Comparison of ENCODE assay signal across 29 cellular contexts in genomic region chr17:76407509-76407908, GRCh38. TPM values are rescaled to one million over a fixed set of nuclear protein-coding genes. Genes with fewer than 3 reads are reported as not detected.
"Had no signal": no experiment of that assay in that cellular context is flagged by ENCODE, and none has a peak within 500 bp of the region (broad histone marks: within the 10 kb centered on the region; RNA-seq: fewer than 3 reads in every experiment).

No MANE protein-coding gene starts in this region.

- H3K27me3 Mint-ChIP-seq: activated CD4-positive, alpha-beta memory T cell treated with anti-CD3 and anti-CD28 coated beads for 36 hours; activated naive CD8-positive, alpha-beta T cell treated with anti-CD3 and anti-CD28 coated beads, Interleukin-2, amount 50 U/mL, for 24 hours; naive thymus-derived CD4-positive, alpha-beta T cell; stimulated activated naive B cell treated with anti-CD40 and anti-IgM and Interleukin-4, amounts not matched to agents 10 μg/mL and 1 μg/mL and 100 μg/mL, for 72 hours had no signal

- H3K4me3 ChIP-seq: body of pancreas, left lung, mucosa of descending colon, smooth muscle cell, testis, vagina had no signal

- H3K27ac Mint-ChIP-seq: activated CD4-positive, alpha-beta memory T cell treated with anti-CD3 and anti-CD28 coated beads for 36 hours; activated naive CD4-positive, alpha-beta T cell treated with anti-CD3 and anti-CD28 coated beads for 36 hours; activated naive CD8-positive, alpha-beta T cell treated with anti-CD3 and anti-CD28 coated beads, Interleukin-2, amount 50 U/mL, for 24 hours; activated T-cell treated with anti-CD3 and anti-CD28 coated beads, Interleukin-2, amount 50 U/mL, for 72 hours; stimulated activated naive B cell treated with anti-CD40 and anti-IgM and Interleukin-4, amounts not matched to agents 10 μg/mL and 1 μg/mL and 100 μg/mL, for 72 hours; T-helper 1 cell treated with Interleukin-12 subunit alpha and Interleukin-12 subunit beta and Interleukin-4 antibody, amounts not matched to agents 30 μg/mL and 1 μg/mL, for 36 hours had no signal

- H3K4me3 Mint-ChIP-seq: activated CD4-positive, alpha-beta memory T cell treated with anti-CD3 and anti-CD28 coated beads for 36 hours; activated naive CD4-positive, alpha-beta T cell treated with anti-CD3 and anti-CD28 coated beads for 36 hours; activated naive CD8-positive, alpha-beta T cell treated with anti-CD3 and anti-CD28 coated beads, Interleukin-2, amount 50 U/mL, for 24 hours; activated T-cell treated with anti-CD3 and anti-CD28 coated beads, Interleukin-2, amount 50 U/mL, for 72 hours; naive thymus-derived CD4-positive, alpha-beta T cell; neural crest cell; stimulated activated naive B cell treated with anti-CD40 and anti-IgM and Interleukin-4, amounts not matched to agents 10 μg/mL and 1 μg/mL and 100 μg/mL, for 72 hours; T-helper 1 cell treated with Interleukin-12 subunit alpha and Interleukin-12 subunit beta and Interleukin-4 antibody, amounts not matched to agents 30 μg/mL and 1 μg/mL, for 36 hours had no signal

- H3K27me3 ChIP-seq: body of pancreas, left lung, testis, vagina had no signal

- H3K9me3 ChIP-seq: body of pancreas, left lung, mucosa of descending colon, testis, vagina had no signal

- H3K27ac ChIP-seq: body of pancreas, left lung, testis, vagina had no signal

- H3K4me2 ChIP-seq: smooth muscle cell had no signal

- DNase-seq: activated CD4-positive, alpha-beta memory T cell treated with anti-CD3 and anti-CD28 coated beads for 36 hours; activated CD4-positive, alpha-beta T cell treated with anti-CD3 and anti-CD28 coated beads for 48 hours; activated effector memory CD4-positive, alpha-beta T cell treated with Interleukin-2 at 50 U/mL for 16 hours; activated naive CD4-positive, alpha-beta T cell treated with anti-CD3 and anti-CD28 coated beads for 36 hours; activated naive CD8-positive, alpha-beta T cell treated with anti-CD3 and anti-CD28 coated beads, Interleukin-2, amount 50 U/mL, for 24 hours; activated T-cell treated with anti-CD3 and anti-CD28 coated beads, Interleukin-2, amount 50 U/mL, for 72 hours; caudate nucleus; dermis blood vessel endothelial cell; effector CD8-positive, alpha-beta T cell; erythroblast; foreskin fibroblast; kidney; mesenchymal stem cell; naive thymus-derived CD4-positive, alpha-beta T cell; occipital lobe; stimulated activated CD4-positive, alpha-beta T cell treated with anti-CD3 and anti-CD28 coated beads, Interleukin-2, amount 100 ng/mL, for 48 hours; stimulated activated CD8-positive, alpha-beta memory T cell treated with anti-CD3 and anti-CD28 coated beads, Interleukin-4, amount 100 ng/mL, for 48 hours; stimulated activated naive B cell treated with anti-CD40 and anti-IgM and Interleukin-4, amounts not matched to agents 10 μg/mL and 1 μg/mL and 100 μg/mL, for 72 hours; testis; trophoblast cell had no signal

- H3K4me1 ChIP-seq: vagina had no signal

- H3K9me3 Mint-ChIP-seq: activated CD4-positive, alpha-beta memory T cell treated with anti-CD3 and anti-CD28 coated beads for 36 hours; activated naive CD4-positive, alpha-beta T cell treated with anti-CD3 and anti-CD28 coated beads for 36 hours; activated naive CD8-positive, alpha-beta T cell treated with anti-CD3 and anti-CD28 coated beads, Interleukin-2, amount 50 U/mL, for 24 hours; activated T-cell treated with anti-CD3 and anti-CD28 coated beads, Interleukin-2, amount 50 U/mL, for 72 hours; naive thymus-derived CD4-positive, alpha-beta T cell; neural crest cell; stimulated activated naive B cell treated with anti-CD40 and anti-IgM and Interleukin-4, amounts not matched to agents 10 μg/mL and 1 μg/mL and 100 μg/mL, for 72 hours; T-helper 1 cell treated with Interleukin-12 subunit alpha and Interleukin-12 subunit beta and Interleukin-4 antibody, amounts not matched to agents 30 μg/mL and 1 μg/mL, for 36 hours had no signal

- ATAC-seq: activated naive CD8-positive, alpha-beta T cell treated with anti-CD3 and anti-CD28 coated beads, Interleukin-2, amount 50 U/mL, for 24 hours; activated T-cell treated with anti-CD3 and anti-CD28 coated beads, Interleukin-2, amount 50 U/mL, for 72 hours; body of pancreas; left lung; mucosa of descending colon; naive thymus-derived CD4-positive, alpha-beta T cell; sciatic nerve; stimulated activated naive B cell treated with anti-CD40 and anti-IgM and Interleukin-4, amounts not matched to agents 10 μg/mL and 1 μg/mL and 100 μg/mL, for 72 hours had no signal

RNA-seq across cellular contexts. Expression of gene AANAT, which starts 59.9 kb away (rescaled TPM):
- total RNA-seq: activated CD4-positive, alpha-beta memory T cell treated with anti-CD3 and anti-CD28 coated beads for 36 hours; activated naive CD4-positive, alpha-beta T cell treated with anti-CD3 and anti-CD28 coated beads for 36 hours; activated T-cell treated with anti-CD3 and anti-CD28 coated beads, Interleukin-2, amount 50 U/mL, for 72 hours; body of pancreas; dermis blood vessel endothelial cell; fibroblast of lung; kidney; left lung; mucosa of descending colon; naive thymus-derived CD4-positive, alpha-beta T cell; neural crest cell; occipital lobe; sciatic nerve; smooth muscle cell; vagina had no signal
- polyA plus RNA-seq: fibroblast of lung; naive thymus-derived CD4-positive, alpha-beta T cell; smooth muscle cell had no signal
